Comparison of ENCODE assay signal across 2 cellular contexts in the genomic region with DNA sequence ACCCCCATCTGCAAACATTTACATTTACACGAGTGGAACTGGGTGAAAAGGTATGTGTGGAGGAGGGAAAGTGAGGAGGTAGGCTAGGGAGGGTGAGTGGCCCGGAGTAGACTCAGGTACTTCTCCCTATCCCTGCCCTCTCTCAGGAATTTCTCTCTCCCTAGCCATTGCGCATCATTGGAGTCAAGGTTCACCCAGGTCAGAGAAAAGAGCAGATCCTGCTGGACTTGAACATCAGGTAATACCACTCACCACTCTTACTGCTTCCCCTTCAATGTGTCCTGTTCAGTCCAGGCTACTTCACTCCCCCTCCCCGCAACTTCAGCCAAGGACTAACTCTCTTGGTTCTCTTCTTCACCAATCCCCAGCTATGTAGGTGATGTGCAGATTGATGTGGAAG.
TF ChIP-seq lines count a peak whose summit lies in the region.

No MANE protein-coding gene starts in this region.

TF ChIP-seq in IMR-90, 13 proteins besides CTCF, POLR2A, EP300 and RAD21:
- TF ChIP-seq RCOR1 (IDR thresholded peaks at IDR 0.05; ENCODE audit: insufficient replicate concordance, low read length) (no peak), SMC3 (IDR thresholded peaks at IDR 0.05; ENCODE audit: low read depth, low read length) (no peak), CEBPB (IDR thresholded peaks at IDR 0.05; ENCODE audit: low read depth, low read length) (no peak), RFX5 (IDR thresholded peaks at IDR 0.05; ENCODE audit: low read depth, low read length) (no peak), BHLHE40 (IDR thresholded peaks at IDR 0.05; ENCODE audit: low read depth, low read length) (no peak), MAFK (IDR thresholded peaks at IDR 0.05; ENCODE audit: low read depth, low read length) (no peak)
- TF ChIP-seq, protein P1, sequence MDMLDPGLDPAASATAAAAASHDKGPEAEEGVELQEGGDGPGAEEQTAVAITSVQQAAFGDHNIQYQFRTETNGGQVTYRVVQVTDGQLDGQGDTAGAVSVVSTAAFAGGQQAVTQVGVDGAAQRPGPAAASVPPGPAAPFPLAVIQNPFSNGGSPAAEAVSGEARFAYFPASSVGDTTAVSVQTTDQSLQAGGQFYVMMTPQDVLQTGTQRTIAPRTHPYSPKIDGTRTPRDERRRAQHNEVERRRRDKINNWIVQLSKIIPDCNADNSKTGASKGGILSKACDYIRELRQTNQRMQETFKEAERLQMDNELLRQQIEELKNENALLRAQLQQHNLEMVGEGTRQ (IDR thresholded peaks at IDR 0.05; ENCODE audit: low read depth, low read length): no peak
- TF ChIP-seq, protein P2, sequence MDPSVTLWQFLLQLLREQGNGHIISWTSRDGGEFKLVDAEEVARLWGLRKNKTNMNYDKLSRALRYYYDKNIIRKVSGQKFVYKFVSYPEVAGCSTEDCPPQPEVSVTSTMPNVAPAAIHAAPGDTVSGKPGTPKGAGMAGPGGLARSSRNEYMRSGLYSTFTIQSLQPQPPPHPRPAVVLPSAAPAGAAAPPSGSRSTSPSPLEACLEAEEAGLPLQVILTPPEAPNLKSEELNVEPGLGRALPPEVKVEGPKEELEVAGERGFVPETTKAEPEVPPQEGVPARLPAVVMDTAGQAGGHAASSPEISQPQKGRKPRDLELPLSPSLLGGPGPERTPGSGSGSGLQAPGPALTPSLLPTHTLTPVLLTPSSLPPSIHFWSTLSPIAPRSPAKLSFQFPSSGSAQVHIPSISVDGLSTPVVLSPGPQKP (IDR thresholded peaks at IDR 0.05; ENCODE audit: borderline replicate concordance, low read depth, low read length): no peak
TF ChIP-seq in IMR-90: peak in this region for 0.

TF ChIP-seq in K562, 482 proteins besides CTCF, POLR2A, EP300 and RAD21:
- TF ChIP-seq HNRNPL (IDR thresholded peaks at IDR 0.05; ENCODE audit: low read depth, low read length) (no peak), SMAD1 (IDR thresholded peaks at IDR 0.05; ENCODE audit: low read depth, low read length, partially characterized antibody) (no peak), ZNF778 (CRISPR knock-in tag; IDR thresholded peaks at IDR 0.05) (no peak), ZNF263 (CRISPR knock-in tag; IDR thresholded peaks at IDR 0.05; ENCODE audit: borderline replicate concordance) (no peak), JUND (IDR thresholded peaks at IDR 0.05; ENCODE audit: borderline replicate concordance, low read depth, low read length) (no peak), JUND (tag; IDR thresholded peaks at IDR 0.05; ENCODE audit: borderline replicate concordance, low read depth, low read length) (no peak), ZNF695 (CRISPR knock-in tag; IDR thresholded peaks at IDR 0.05) (no peak), CBFA2T3 (IDR thresholded peaks at IDR 0.05) (no peak), ZNF77 (CRISPR knock-in tag; IDR thresholded peaks at IDR 0.05) (no peak), TAF1 (IDR thresholded peaks at IDR 0.05; ENCODE audit: control insufficient read depth, extremely low read depth, insufficient read depth, low read length, severe bottlenecking) (no peak), SMARCB1 (IDR thresholded peaks at IDR 0.05; ENCODE audit: insufficient read length, low read depth) (no peak), HIVEP1 (CRISPR knock-in tag; IDR thresholded peaks at IDR 0.05) (no peak), PHF21A (IDR thresholded peaks at IDR 0.05; ENCODE audit: borderline replicate concordance, low read depth) (no peak), SMC3 (conservative IDR thresholded peaks at IDR 0.05; ENCODE audit: insufficient read depth, low read depth, low read length) (no peak)
- TF ChIP-seq, protein P2 (CRISPR knock-in tag; IDR thresholded peaks at IDR 0.05): no peak
- TF ChIP-seq, protein P3, sequence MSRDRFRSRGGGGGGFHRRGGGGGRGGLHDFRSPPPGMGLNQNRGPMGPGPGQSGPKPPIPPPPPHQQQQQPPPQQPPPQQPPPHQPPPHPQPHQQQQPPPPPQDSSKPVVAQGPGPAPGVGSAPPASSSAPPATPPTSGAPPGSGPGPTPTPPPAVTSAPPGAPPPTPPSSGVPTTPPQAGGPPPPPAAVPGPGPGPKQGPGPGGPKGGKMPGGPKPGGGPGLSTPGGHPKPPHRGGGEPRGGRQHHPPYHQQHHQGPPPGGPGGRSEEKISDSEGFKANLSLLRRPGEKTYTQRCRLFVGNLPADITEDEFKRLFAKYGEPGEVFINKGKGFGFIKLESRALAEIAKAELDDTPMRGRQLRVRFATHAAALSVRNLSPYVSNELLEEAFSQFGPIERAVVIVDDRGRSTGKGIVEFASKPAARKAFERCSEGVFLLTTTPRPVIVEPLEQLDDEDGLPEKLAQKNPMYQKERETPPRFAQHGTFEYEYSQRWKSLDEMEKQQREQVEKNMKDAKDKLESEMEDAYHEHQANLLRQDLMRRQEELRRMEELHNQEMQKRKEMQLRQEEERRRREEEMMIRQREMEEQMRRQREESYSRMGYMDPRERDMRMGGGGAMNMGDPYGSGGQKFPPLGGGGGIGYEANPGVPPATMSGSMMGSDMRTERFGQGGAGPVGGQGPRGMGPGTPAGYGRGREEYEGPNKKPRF (IDR thresholded peaks at IDR 0.05; ENCODE audit: low read depth, low read length): no peak
- TF ChIP-seq, protein P4, sequence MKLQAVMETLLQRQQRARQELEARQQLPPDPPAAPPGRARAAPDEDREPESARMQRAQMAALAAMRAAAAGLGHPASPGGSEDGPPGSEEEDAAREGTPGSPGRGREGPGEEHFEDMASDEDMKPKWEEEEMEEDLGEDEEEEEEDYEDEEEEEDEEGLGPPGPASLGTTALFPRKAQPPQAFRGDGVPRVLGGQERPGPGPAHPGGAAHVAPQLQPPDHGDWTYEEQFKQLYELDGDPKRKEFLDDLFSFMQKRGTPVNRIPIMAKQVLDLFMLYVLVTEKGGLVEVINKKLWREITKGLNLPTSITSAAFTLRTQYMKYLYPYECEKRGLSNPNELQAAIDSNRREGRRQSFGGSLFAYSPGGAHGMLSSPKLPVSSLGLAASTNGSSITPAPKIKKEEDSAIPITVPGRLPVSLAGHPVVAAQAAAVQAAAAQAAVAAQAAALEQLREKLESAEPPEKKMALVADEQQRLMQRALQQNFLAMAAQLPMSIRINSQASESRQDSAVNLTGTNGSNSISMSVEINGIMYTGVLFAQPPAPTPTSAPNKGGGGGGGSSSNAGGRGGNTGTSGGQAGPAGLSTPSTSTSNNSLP (IDR thresholded peaks at IDR 0.05; ENCODE audit: borderline replicate concordance, low read depth, low read length): no peak
- TF ChIP-seq, protein P5, sequence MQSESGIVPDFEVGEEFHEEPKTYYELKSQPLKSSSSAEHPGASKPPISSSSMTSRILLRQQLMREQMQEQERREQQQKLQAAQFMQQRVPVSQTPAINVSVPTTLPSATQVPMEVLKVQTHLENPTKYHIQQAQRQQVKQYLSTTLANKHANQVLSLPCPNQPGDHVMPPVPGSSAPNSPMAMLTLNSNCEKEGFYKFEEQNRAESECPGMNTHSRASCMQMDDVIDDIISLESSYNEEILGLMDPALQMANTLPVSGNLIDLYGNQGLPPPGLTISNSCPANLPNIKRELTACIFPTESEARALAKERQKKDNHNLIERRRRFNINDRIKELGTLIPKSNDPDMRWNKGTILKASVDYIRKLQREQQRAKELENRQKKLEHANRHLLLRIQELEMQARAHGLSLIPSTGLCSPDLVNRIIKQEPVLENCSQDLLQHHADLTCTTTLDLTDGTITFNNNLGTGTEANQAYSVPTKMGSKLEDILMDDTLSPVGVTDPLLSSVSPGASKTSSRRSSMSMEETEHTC (IDR thresholded peaks at IDR 0.05): no peak
- TF ChIP-seq, protein P6, sequence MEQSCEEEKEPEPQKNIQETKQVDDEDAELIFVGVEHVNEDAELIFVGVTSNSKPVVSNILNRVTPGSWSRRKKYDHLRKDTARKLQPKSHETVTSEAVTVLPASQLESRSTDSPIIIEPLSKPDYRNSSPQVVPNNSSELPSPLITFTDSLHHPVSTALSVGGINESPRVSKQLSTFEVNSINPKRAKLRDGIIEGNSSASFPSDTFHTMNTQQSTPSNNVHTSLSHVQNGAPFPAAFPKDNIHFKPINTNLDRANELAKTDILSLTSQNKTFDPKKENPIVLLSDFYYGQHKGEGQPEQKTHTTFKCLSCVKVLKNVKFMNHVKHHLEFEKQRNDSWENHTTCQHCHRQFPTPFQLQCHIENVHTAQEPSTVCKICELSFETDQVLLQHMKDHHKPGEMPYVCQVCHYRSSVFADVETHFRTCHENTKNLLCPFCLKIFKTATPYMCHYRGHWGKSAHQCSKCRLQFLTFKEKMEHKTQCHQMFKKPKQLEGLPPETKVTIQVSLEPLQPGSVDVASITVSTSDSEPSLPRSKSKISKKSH (CRISPR knock-in tag; IDR thresholded peaks at IDR 0.05): no peak
